In the genomic region with DNA sequence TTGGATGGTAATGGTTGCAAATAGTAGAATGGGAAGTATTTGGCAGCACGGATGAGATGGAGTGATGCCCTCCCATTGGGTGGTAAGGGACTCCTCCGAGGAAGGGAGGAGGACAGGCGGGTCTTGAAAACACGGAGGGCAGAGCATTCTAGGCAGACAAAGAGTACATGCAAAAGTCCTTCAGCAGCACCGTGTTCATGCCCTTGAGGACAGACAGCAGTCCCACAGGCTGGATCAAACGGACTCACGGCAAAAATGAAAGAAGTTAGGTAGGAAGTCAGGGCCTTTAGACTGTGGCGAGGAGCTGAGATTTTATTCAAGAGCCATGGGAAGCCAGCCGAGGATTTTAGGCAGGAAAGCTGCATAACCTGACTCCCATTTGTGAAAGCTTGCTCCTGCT, we compare ENCODE assay signal across 12 cellular contexts.
"Had no signal": no experiment of that assay in that cellular context is flagged by ENCODE, and none has a peak within 500 bp of the region (broad histone marks: within the 10 kb centered on the region; RNA-seq: fewer than 3 reads in every experiment).

No MANE protein-coding gene starts in this region.

- DNase-seq: activated CD4-positive, alpha-beta T cell treated with anti-CD3 and anti-CD28 coated beads for 48 hours; activated CD8-positive, alpha-beta memory T cell treated with anti-CD3 and anti-CD28 coated beads for 24 hours; activated naive CD4-positive, alpha-beta T cell treated with anti-CD3 and anti-CD28 coated beads, Interleukin-2, amount 10 ng/mL, durations not matched to agents 7 days and 5 days; amniotic stem cell; brain microvascular endothelial cell; foreskin keratinocyte had no signal

- H3K4me1 Mint-ChIP-seq: stimulated activated memory B cell treated with anti-CD40 and anti-IgM and Interleukin-4, amounts not matched to agents 10 μg/mL and 1 μg/mL and 100 μg/mL, for 72 hours had no signal

- H3K36me3 Mint-ChIP-seq: activated naive CD4-positive, alpha-beta T cell treated with anti-CD3 and anti-CD28 coated beads, Interleukin-2, amount 10 ng/mL, durations not matched to agents 7 days and 5 days; stimulated activated memory B cell treated with anti-CD40 and anti-IgM and Interleukin-4, amounts not matched to agents 10 μg/mL and 1 μg/mL and 100 μg/mL, for 72 hours had no signal

- ATAC-seq: foreskin keratinocyte; SK-N-SH treated with all-trans-retinoic acid at 6 μM for 48 hours; stimulated activated memory B cell treated with anti-CD40 and anti-IgM and Interleukin-4, amounts not matched to agents 10 μg/mL and 1 μg/mL and 100 μg/mL, for 72 hours had no signal

- H3K4me3 ChIP-seq: heart left ventricle, left lung, right atrium auricular region, smooth muscle cell had no signal

- H3K36me3 ChIP-seq: brain microvascular endothelial cell, heart left ventricle, left lung, right atrium auricular region had no signal

- H3K9me3 Mint-ChIP-seq: activated naive CD4-positive, alpha-beta T cell treated with anti-CD3 and anti-CD28 coated beads, Interleukin-2, amount 10 ng/mL, durations not matched to agents 7 days and 5 days; stimulated activated memory B cell treated with anti-CD40 and anti-IgM and Interleukin-4, amounts not matched to agents 10 μg/mL and 1 μg/mL and 100 μg/mL, for 72 hours had no signal

- H3K4me2 ChIP-seq: smooth muscle cell had no signal

- H3K4me3 Mint-ChIP-seq: activated naive CD4-positive, alpha-beta T cell treated with anti-CD3 and anti-CD28 coated beads, Interleukin-2, amount 10 ng/mL, durations not matched to agents 7 days and 5 days; stimulated activated memory B cell treated with anti-CD40 and anti-IgM and Interleukin-4, amounts not matched to agents 10 μg/mL and 1 μg/mL and 100 μg/mL, for 72 hours had no signal

- H3K27ac Mint-ChIP-seq: activated naive CD4-positive, alpha-beta T cell treated with anti-CD3 and anti-CD28 coated beads, Interleukin-2, amount 10 ng/mL, durations not matched to agents 7 days and 5 days; stimulated activated memory B cell treated with anti-CD40 and anti-IgM and Interleukin-4, amounts not matched to agents 10 μg/mL and 1 μg/mL and 100 μg/mL, for 72 hours had no signal

- H3K27ac ChIP-seq: brain microvascular endothelial cell, foreskin keratinocyte had no signal

- H3K27me3 ChIP-seq: foreskin keratinocyte, heart left ventricle, left lung, right atrium auricular region had no signal

- H3K9me3 ChIP-seq: heart left ventricle, left lung, right atrium auricular region had no signal
